Comparison of ENCODE assay signal across 2 cellular contexts in the genomic region with DNA sequence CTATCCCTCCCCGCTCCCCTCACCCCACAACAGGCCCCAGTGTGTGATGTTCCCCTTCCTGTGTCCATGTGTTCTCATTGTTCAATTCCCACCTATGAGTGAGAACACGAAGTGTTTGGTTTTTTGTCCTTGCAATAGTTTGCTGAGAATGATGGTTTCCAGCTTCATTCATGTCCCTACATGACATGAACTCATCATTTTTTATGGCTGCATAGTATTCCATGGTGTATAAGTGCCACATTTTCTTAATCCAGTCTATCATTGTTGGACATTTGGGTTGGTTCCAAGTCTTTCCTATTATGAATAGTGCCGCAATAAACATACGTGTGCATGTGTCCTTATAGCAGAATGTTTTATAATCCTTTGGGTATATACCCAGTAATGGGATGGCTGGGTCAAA. TPM values are rescaled to one million over a fixed set of nuclear protein-coding genes. Genes with fewer than 3 reads are reported as not detected.
"Had no signal": no experiment of that assay in that cellular context is flagged by ENCODE, and none has a peak within 500 bp of the region (broad histone marks: within the 10 kb centered on the region; RNA-seq: fewer than 3 reads in every experiment).

No MANE protein-coding gene starts in this region.

RNA-seq across cellular contexts. Expression of gene FBXL22, which starts 20.0 kb away (rescaled TPM):
- total RNA-seq: M059J, NCI-H460 had no signal
